ENCODE assay signal across 23 cellular contexts in genomic region chr3:172777901-172778300, GRCh38.
"Had no signal": no experiment of that assay in that cellular context is flagged by ENCODE, and none has a peak within 500 bp of the region (broad histone marks: within the 10 kb centered on the region; RNA-seq: fewer than 3 reads in every experiment).

No MANE protein-coding gene starts in this region.

- H3K9ac ChIP-seq: parathyroid adenoma had no signal

- H3K36me3 ChIP-seq: adrenal gland, breast epithelium, thoracic aorta had no signal

- H3K4me1 Mint-ChIP-seq: activated naive CD4-positive, alpha-beta T cell treated with anti-CD3 and anti-CD28 coated beads, Interleukin-2, amount 50 U/mL, for 24 hours; central memory CD8-positive, alpha-beta T cell had no signal

- H3K27ac Mint-ChIP-seq: activated CD4-positive, alpha-beta T cell treated with anti-CD3 and anti-CD28 coated beads, Interleukin-2, amount 10 ng/mL, durations not matched to agents 7 days and 5 days; activated CD8-positive, alpha-beta memory T cell treated with anti-CD3 and anti-CD28 coated beads, Interleukin-2, amount 10 ng/mL, durations not matched to agents 7 days and 5 days; activated CD8-positive, alpha-beta T cell treated with anti-CD3 and anti-CD28 coated beads for 36 hours; activated naive CD4-positive, alpha-beta T cell treated with anti-CD3 and anti-CD28 coated beads, Interleukin-2, amount 50 U/mL, for 24 hours; activated T-helper 1 cell treated with anti-CD3 and anti-CD28 coated beads, Interleukin-12 subunit alpha, Interleukin-12 subunit beta, Interleukin-2, Interleukin-4 antibody, amounts not matched to agents 30 ng/mL and 10 ng/mL and 1 ng/mL, durations not matched to agents 14 hours and 24 hours and 36 hours; natural killer cell treated with Interleukin-12 subunit alpha and Interleukin-12 subunit beta and Interleukin-15 and Interleukin-18, amount 100 ng/mL, for 72 hours had no signal

- H3K27ac ChIP-seq: adrenal gland, breast epithelium, left ventricle myocardium inferior, parathyroid adenoma, thoracic aorta, upper lobe of left lung had no signal

- DNase-seq: activated CD4-positive, alpha-beta T cell treated with anti-CD3 and anti-CD28 coated beads, Interleukin-2, amount 10 ng/mL, durations not matched to agents 7 days and 5 days; activated CD8-positive, alpha-beta memory T cell treated with anti-CD3 and anti-CD28 coated beads, Interleukin-2, amount 10 ng/mL, durations not matched to agents 7 days and 5 days; activated CD8-positive, alpha-beta T cell treated with anti-CD3 and anti-CD28 coated beads for 36 hours; activated gamma-delta T cell treated with Interleukin-2 at 50 U/mL for 16 hours; activated T-cell treated with anti-CD3 and anti-CD28 coated beads for 4 hours; adrenal gland; effector memory CD4-positive, alpha-beta T cell; foreskin melanocyte; left ventricle myocardium inferior; small intestine; stimulated activated CD4-positive, alpha-beta T cell treated with anti-CD3 and anti-CD28 coated beads, Interleukin-2, amount 100 ng/mL, for 48 hours; stimulated activated CD8-positive, alpha-beta memory T cell treated with anti-CD3 and anti-CD28 coated beads, Interleukin-4, amount 100 ng/mL, for 48 hours; stimulated activated naive CD4-positive, alpha-beta T cell; upper lobe of left lung had no signal

- H3K9me3 ChIP-seq: adrenal gland, breast epithelium, left ventricle myocardium inferior, thoracic aorta, upper lobe of left lung had no signal

- H3K4me1 ChIP-seq: adrenal gland, breast epithelium, left ventricle myocardium inferior, parathyroid adenoma, upper lobe of left lung had no signal

- H3K27me3 Mint-ChIP-seq: activated CD4-positive, alpha-beta T cell treated with anti-CD3 and anti-CD28 coated beads, Interleukin-2, amount 10 ng/mL, durations not matched to agents 7 days and 5 days; activated CD8-positive, alpha-beta memory T cell treated with anti-CD3 and anti-CD28 coated beads, Interleukin-2, amount 10 ng/mL, durations not matched to agents 7 days and 5 days; activated CD8-positive, alpha-beta T cell treated with anti-CD3 and anti-CD28 coated beads for 36 hours; activated naive CD4-positive, alpha-beta T cell treated with anti-CD3 and anti-CD28 coated beads, Interleukin-2, amount 50 U/mL, for 24 hours; central memory CD8-positive, alpha-beta T cell; natural killer cell treated with Interleukin-12 subunit alpha and Interleukin-12 subunit beta and Interleukin-15 and Interleukin-18, amount 100 ng/mL, for 72 hours had no signal

- H3K4me3 ChIP-seq: adrenal gland, breast epithelium, left ventricle myocardium inferior, thoracic aorta, upper lobe of left lung had no signal

- H2AFZ ChIP-seq: parathyroid adenoma had no signal

- H3K27me3 ChIP-seq: adrenal gland, breast epithelium, upper lobe of left lung had no signal

- H3K9me3 Mint-ChIP-seq: activated CD4-positive, alpha-beta T cell treated with anti-CD3 and anti-CD28 coated beads, Interleukin-2, amount 10 ng/mL, durations not matched to agents 7 days and 5 days; activated CD8-positive, alpha-beta T cell treated with anti-CD3 and anti-CD28 coated beads for 36 hours; activated naive CD4-positive, alpha-beta T cell treated with anti-CD3 and anti-CD28 coated beads, Interleukin-2, amount 50 U/mL, for 24 hours; activated T-helper 1 cell treated with anti-CD3 and anti-CD28 coated beads, Interleukin-12 subunit alpha, Interleukin-12 subunit beta, Interleukin-2, Interleukin-4 antibody, amounts not matched to agents 30 ng/mL and 10 ng/mL and 1 ng/mL, durations not matched to agents 14 hours and 24 hours and 36 hours; central memory CD8-positive, alpha-beta T cell; natural killer cell treated with Interleukin-12 subunit alpha and Interleukin-12 subunit beta and Interleukin-15 and Interleukin-18, amount 100 ng/mL, for 72 hours had no signal

- ATAC-seq: activated CD4-positive, CD25-positive, alpha-beta regulatory T cell treated with anti-CD3 and anti-CD28 coated beads, Interleukin-2, amount 50 U/mL, for 24 hours; activated CD8-positive, alpha-beta memory T cell treated with anti-CD3 and anti-CD28 coated beads, Interleukin-2, amount 10 ng/mL, durations not matched to agents 7 days and 5 days; activated CD8-positive, alpha-beta T cell treated with anti-CD3 and anti-CD28 coated beads for 36 hours; natural killer cell treated with Interleukin-12 subunit alpha and Interleukin-12 subunit beta and Interleukin-15 and Interleukin-18, amount 100 ng/mL, for 72 hours; sciatic nerve had no signal

- H3K4me3 Mint-ChIP-seq: activated CD4-positive, alpha-beta T cell treated with anti-CD3 and anti-CD28 coated beads, Interleukin-2, amount 10 ng/mL, durations not matched to agents 7 days and 5 days; activated CD8-positive, alpha-beta memory T cell treated with anti-CD3 and anti-CD28 coated beads, Interleukin-2, amount 10 ng/mL, durations not matched to agents 7 days and 5 days; activated CD8-positive, alpha-beta T cell treated with anti-CD3 and anti-CD28 coated beads for 36 hours; activated naive CD4-positive, alpha-beta T cell treated with anti-CD3 and anti-CD28 coated beads, Interleukin-2, amount 50 U/mL, for 24 hours; activated T-helper 1 cell treated with anti-CD3 and anti-CD28 coated beads, Interleukin-12 subunit alpha, Interleukin-12 subunit beta, Interleukin-2, Interleukin-4 antibody, amounts not matched to agents 30 ng/mL and 10 ng/mL and 1 ng/mL, durations not matched to agents 14 hours and 24 hours and 36 hours; central memory CD8-positive, alpha-beta T cell; natural killer cell treated with Interleukin-12 subunit alpha and Interleukin-12 subunit beta and Interleukin-15 and Interleukin-18, amount 100 ng/mL, for 72 hours had no signal
